17 cellular contexts compared by ENCODE assay signal in genomic region chr10:44056947-44057811, GRCh38.
DNase-seq lines count a peak whose midpoint lies in the region; ATAC-seq, FAIRE-seq and TF ChIP-seq lines count a peak whose summit lies in the region.
"Had no signal": no experiment of that assay in that cellular context is flagged by ENCODE, and none has a peak within 500 bp of the region (broad histone marks: within the 10 kb centered on the region; RNA-seq: fewer than 3 reads in every experiment).

No MANE protein-coding gene starts in this region.

- no peak overlapping the region for H3K18ac ChIP-seq in mesendoderm (ENCODE audit: low read length)

- TF ChIP-seq POLR2A in K562 (conservative IDR thresholded peaks at IDR 0.05) = no peak

- no peaks in the 10 kb centered on the region; the same call in 1 of the 2 replicates for H4K20me1 ChIP-seq in K562 (replicated peaks; ENCODE audit: control insufficient read depth, insufficient read depth, low read length)

- CTCF ChIA-PET in HEK293T (lab: Yijun Ruan, JAX) = no interaction called here
- CTCF ChIA-PET in K562 (lab: Yijun Ruan, JAX; ENCODE audit: low intra/inter-chr PET ratio) = no interaction called here

- H3K79me2 ChIP-seq in K562 (ENCODE audit: control insufficient read depth, insufficient read depth, low read length) (no peaks in the 10 kb centered on the region), mesendoderm (ENCODE audit: control insufficient read depth, insufficient read depth, low read length) (no peaks in the 10 kb centered on the region)

- TF ChIP-seq RAD21 in K562 (CRISPR knock-in tag; conservative IDR thresholded peaks at IDR 0.05 in 1 of 2, IDR thresholded peaks at IDR 0.05 in 1 of 2) = no peak

- H3K23ac ChIP-seq in mesendoderm (ENCODE audit: low read length) = no peak overlapping the region

- no peak overlapping the region for H3K56ac ChIP-seq in mesendoderm (ENCODE audit: low read length)

- DNase-seq in HEK293T (ENCODE audit: extremely low spot score) (no peak), K562 (ENCODE audit: extremely low read depth in 1 of 4, low spot score in 3 of 4) (no peak), mesendoderm (peak; percentile 39), sciatic nerve (ENCODE audit: low spot score) (peak; percentile 77), NCI-H345 (lab: John Stamatoyannopoulos, UW) (no peak), right atrium auricular region (ENCODE audit: low spot score) (no peak), NCI-H82 (lab: John Stamatoyannopoulos, UW) (no peak)
- DNase-seq in effector memory CD8-positive, alpha-beta T cell = no peak
- DNase-seq: CD4-positive, CD25-positive, alpha-beta regulatory T cell; MG63; NCI-H1092 treated with DMSO at 0.1 percent for 48 hours; NCI-H2081 treated with DMSO at 0.1 percent for 48 hours; NCI-H510A treated with DMSO at 0.1 percent for 48 hours; SHP77 had no signal

- H3K4me1 Mint-ChIP-seq in effector memory CD8-positive, alpha-beta T cell (ENCODE audit: low read depth in 2 of 2) = no peaks in the 10 kb centered on the region
- H3K4me1 Mint-ChIP-seq: B cell; CD4-positive, CD25-positive, alpha-beta regulatory T cell had no signal

- no peak for FAIRE-seq in K562 (lab: Jason Lieb, UNC)
- FAIRE-seq: RCC 7860 had no signal

- 0% methylated on average over 27 of the region's 27 CpGs for WGBS in K562 (ENCODE audit: insufficient coverage, low coverage, missing lambda C conversion rate)
- WGBS in mesendoderm (ENCODE audit: extremely low coverage, insufficient coverage, low lambda C conversion rate) = no CpG with 5 or more reads among the region's 27 CpGs

- peaks cover 4 to 20% of the 10 kb centered on the region in 2 experiments; a peak in 4 of 5 replicates for H3K27me3 ChIP-seq in K562 (ENCODE audit: control insufficient read depth in 2 of 2, insufficient read depth in 2 of 2, low read length in 2 of 2)
- H3K27me3 ChIP-seq in mesendoderm (ENCODE audit: insufficient read depth, low read length, poor library complexity) = no peaks in the 10 kb centered on the region
- no peaks in the 10 kb centered on the region for H3K27me3 ChIP-seq in right atrium auricular region
- H3K27me3 ChIP-seq: MG63 had no signal

- H3K4me2 ChIP-seq in K562 (ENCODE audit: insufficient read depth, low read length) = no peak overlapping the region
- H3K4me2 ChIP-seq in mesendoderm (ENCODE audit: low read length) = no peak overlapping the region

- no peak overlapping the region for H3K4me3 Mint-ChIP-seq in effector memory CD8-positive, alpha-beta T cell
- H3K4me3 Mint-ChIP-seq: B cell; CD4-positive, CD25-positive, alpha-beta regulatory T cell had no signal

- H3K4me1 ChIP-seq in K562 (replicated peaks in 1 of 2; ENCODE audit: control insufficient read depth in 2 of 2, insufficient read depth in 2 of 2, low read length in 2 of 2) (no peaks in the 10 kb centered on the region), mesendoderm (ENCODE audit: control insufficient read depth, low read depth, low read length) (peaks cover 2% of the 10 kb centered on the region), right atrium auricular region (no peaks in the 10 kb centered on the region)

- H3K9ac ChIP-seq in K562 (ENCODE audit: insufficient read depth in 1 of 2, low read depth in 2 of 2, low read length in 2 of 2) = no peak overlapping the region; a peak in 1 of 4 replicates
- no peak overlapping the region for H3K9ac ChIP-seq in mesendoderm (ENCODE audit: low read length)

- H3K9me1 ChIP-seq in K562 (ENCODE audit: control insufficient read depth, insufficient read depth, low read length) = no peaks in the 10 kb centered on the region

- no peak for TF ChIP-seq EP300 in K562 (IDR thresholded peaks at IDR 0.05; ENCODE audit: low read length)

- no peak overlapping the region for H3K27ac ChIP-seq in K562 (ENCODE audit: extremely low read depth, low read depth, low read length)
- H3K27ac ChIP-seq in mesendoderm (ENCODE audit: low read depth, low read length) = no peak overlapping the region
- H3K27ac ChIP-seq in right atrium auricular region = no peak overlapping the region

- ATAC-seq in K562 = no peak
- peak; percentile 80 for ATAC-seq in sciatic nerve
- no peak for ATAC-seq in effector memory CD8-positive, alpha-beta T cell (replicated peaks)
- ATAC-seq: SK-N-SH treated with all-trans-retinoic acid at 6 μM for 48 hours had no signal

- H2AK5ac ChIP-seq in mesendoderm (ENCODE audit: low read length) = no peak overlapping the region

- no peak overlapping the region for H3K27ac Mint-ChIP-seq in effector memory CD8-positive, alpha-beta T cell
- H3K27ac Mint-ChIP-seq: B cell; CD4-positive, CD25-positive, alpha-beta regulatory T cell had no signal

- in situ Hi-C loops in K562 (cut with MboI) = no loop called here

- no peaks in the 10 kb centered on the region for H3K79me1 ChIP-seq in mesendoderm (ENCODE audit: low read length)

- no peaks in the 10 kb centered on the region for H3K36me3 Mint-ChIP-seq in effector memory CD8-positive, alpha-beta T cell (ENCODE audit: insufficient read depth)
- H3K36me3 Mint-ChIP-seq: CD4-positive, CD25-positive, alpha-beta regulatory T cell had no signal

- no peaks in the 10 kb centered on the region for H3K36me3 ChIP-seq in K562 (ENCODE audit: control insufficient read depth, insufficient read depth, low read length)
- no peaks in the 10 kb centered on the region for H3K36me3 ChIP-seq in mesendoderm (ENCODE audit: control insufficient read depth, insufficient read depth, low read length)
- H3K36me3 ChIP-seq in right atrium auricular region = no peaks in the 10 kb centered on the region
- H3K36me3 ChIP-seq: MG63 had no signal

- no peak overlapping the region for H3K4ac ChIP-seq in mesendoderm (ENCODE audit: low read depth, low read length)

- H2AFZ ChIP-seq in K562 (ENCODE audit: low read depth, low read length) = no peak overlapping the region

- TF ChIP-seq CTCF in K562 (IDR thresholded peaks at IDR 0.05 in 2 of 3, conservative IDR thresholded peaks at IDR 0.05 in 1 of 3; ENCODE audit: insufficient read depth in 2 of 3, low read depth in 1 of 3, low read length in 3 of 3) = no peak
- TF ChIP-seq CTCF in right atrium auricular region (IDR thresholded peaks at IDR 0.05) = no peak

- POLR2A ChIA-PET in HEK293T (lab: Yijun Ruan, JAX) = no interaction called here
- POLR2A ChIA-PET in K562 (lab: Yijun Ruan, JAX) = interaction anchor here (0.6 to 0.7 kb wide), 2 partner anchors 786 to 994 kb away, joined by 3 read pairs; no protein-coding TSS in a partner anchor

- BruUV-seq in K562 (replicated peaks; lab: Mats Ljungman, UMichigan) = no TSS peak

- H3K9me3 Mint-ChIP-seq in effector memory CD8-positive, alpha-beta T cell = no peaks in the 10 kb centered on the region
- H3K9me3 Mint-ChIP-seq: CD4-positive, CD25-positive, alpha-beta regulatory T cell had no signal

- H3K27me3 Mint-ChIP-seq in effector memory CD8-positive, alpha-beta T cell = peaks cover 46 to 79% of the 10 kb centered on the region in 2 donors
- H3K27me3 Mint-ChIP-seq: B cell had no signal

- H2BK15ac ChIP-seq in mesendoderm (replicated peaks; ENCODE audit: low read depth) = no peak overlapping the region

- no peak overlapping the region for H2BK120ac ChIP-seq in mesendoderm (ENCODE audit: low read depth, low read length)

- no peak overlapping the region for H4K8ac ChIP-seq in mesendoderm (ENCODE audit: low read depth, low read length)

- H3K4me3 ChIP-seq in K562 = no peak overlapping the region
- H3K4me3 ChIP-seq in mesendoderm (ENCODE audit: low read length) = no peak overlapping the region
- no peak overlapping the region for H3K4me3 ChIP-seq in right atrium auricular region
- H3K4me3 ChIP-seq: MG63 had no signal

- H3K9me3 ChIP-seq in K562 (replicated peaks; ENCODE audit: control insufficient read depth, insufficient read depth, low read depth, low read length) = no peaks in the 10 kb centered on the region
- no peaks in the 10 kb centered on the region for H3K9me3 ChIP-seq in right atrium auricular region
- H3K9me3 ChIP-seq: MG63 had no signal

- no peak overlapping the region for H4K5ac ChIP-seq in mesendoderm (ENCODE audit: low read length)

- no peak overlapping the region for H2BK5ac ChIP-seq in mesendoderm (ENCODE audit: low read length)

- intact Hi-C loops in K562 (cut with micrococcal nuclease) = no loop called here
- intact Hi-C loops in sciatic nerve (cut with DNase I) = no loop called here

TF ChIP-seq in HEK293T, 16 proteins besides CTCF, POLR2A, EP300 and RAD21:
- TF ChIP-seq L3MBTL2 (conservative IDR thresholded peaks at IDR 0.05) = peak; percentile 53
- TF ChIP-seq FOXA1 (IDR thresholded peaks at IDR 0.05) = no peak
- TF ChIP-seq SP1 (IDR thresholded peaks at IDR 0.05) = no peak

TF ChIP-seq in K562, 482 proteins besides CTCF, POLR2A, EP300 and RAD21 (continues in another document):
- no peak for TF ChIP-seq ARID4B (CRISPR knock-in tag; IDR thresholded peaks at IDR 0.05)

Comparison
In these comparisons a context has a peak if more than half of its experiments do, and no peak if none do; other contexts are left out.
1. DNase-seq: peak in mesendoderm (single experiment) and sciatic nerve (single experiment); none in HEK293T (single experiment), K562 (0 of 4), effector memory CD8-positive, alpha-beta T cell (0 of 3), NCI-H345 (single experiment), right atrium auricular region (single experiment) and NCI-H82 (single experiment).